In genomic region chr1:220685879-220686278, GRCh38 we compare ENCODE assay signal across 2 cellular contexts.
TF ChIP-seq lines count a peak whose summit lies in the region.

No MANE protein-coding gene starts in this region.

TF ChIP-seq in WTC11, 78 proteins besides CTCF, POLR2A, EP300 and RAD21 (continued from another document):
- TF ChIP-seq NFATC4 (CRISPR knock-in tag; IDR thresholded peaks at IDR 0.05) = no peak
- no peak for TF ChIP-seq NR3C1 (CRISPR knock-in tag; conservative IDR thresholded peaks at IDR 0.05; ENCODE audit: low read depth)
- no peak for TF ChIP-seq CDX4 (CRISPR knock-in tag; IDR thresholded peaks at IDR 0.05; ENCODE audit: borderline replicate concordance)
- no peak for TF ChIP-seq ESRRA (CRISPR knock-in tag; IDR thresholded peaks at IDR 0.05; ENCODE audit: borderline replicate concordance)

TF ChIP-seq in liver, 16 proteins besides CTCF, POLR2A, EP300 and RAD21 (continued from another document):
- TF ChIP-seq MAX (IDR thresholded peaks at IDR 0.05) = no peak
